Comparison of ENCODE assay signal across 29 cellular contexts in the genomic region with DNA sequence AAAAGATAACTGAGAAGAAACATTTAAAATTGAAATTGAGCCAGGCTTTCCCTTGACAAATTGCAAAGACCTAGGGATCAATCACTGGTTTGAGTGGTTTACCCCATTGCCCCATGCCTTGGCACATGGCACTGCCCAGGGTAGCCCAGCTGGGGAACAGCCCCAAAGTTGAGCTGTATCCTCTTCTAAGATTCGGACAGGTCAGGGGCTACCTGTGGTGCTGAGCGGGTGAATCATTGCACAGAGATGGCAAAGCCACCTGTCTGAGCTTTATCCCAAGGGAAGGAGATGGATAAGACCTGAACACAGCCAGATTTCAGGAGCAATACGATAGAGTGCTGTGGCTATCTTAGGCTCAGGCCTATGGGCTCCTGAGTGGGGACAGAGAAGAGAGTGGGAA.
"Had no signal": no experiment of that assay in that cellular context is flagged by ENCODE, and none has a peak within 500 bp of the region (broad histone marks: within the 10 kb centered on the region; RNA-seq: fewer than 3 reads in every experiment).

No MANE protein-coding gene starts in this region.

- H3K4me1 Mint-ChIP-seq: activated CD4-positive, alpha-beta T cell treated with anti-CD3 and anti-CD28 coated beads for 36 hours; neural progenitor cell had no signal

- H3K9me3 ChIP-seq: right lobe of liver, thoracic aorta, vagina had no signal

- H3K4me3 ChIP-seq: esophagus squamous epithelium, left lung, lower lobe of right lung, neural progenitor cell, right lobe of liver, thoracic aorta, vagina had no signal

- H3K36me3 ChIP-seq: brain microvascular endothelial cell, neural progenitor cell, right lobe of liver, thoracic aorta, vagina had no signal

- DNase-seq: activated CD4-positive, alpha-beta T cell treated with anti-CD3 and anti-CD28 coated beads for 36 hours; activated CD4-positive, CD25-positive, alpha-beta regulatory T cell; activated CD8-positive, alpha-beta T cell treated with anti-CD3 and anti-CD28 coated beads, Interleukin-2, amount 10 ng/mL, durations not matched to agents 7 days and 5 days; activated gamma-delta T cell treated with Interleukin-2 at 50 U/mL for 16 hours; activated naive CD4-positive, alpha-beta T cell treated with anti-CD3 and anti-CD28 coated beads, Interleukin-2, amount 50 U/mL, for 16 hours; amniotic stem cell; brain microvascular endothelial cell; caudate nucleus; effector CD4-positive, alpha-beta T cell; esophagus squamous epithelium; foreskin melanocyte; left lung; lower lobe of right lung; mesenchymal stem cell; natural killer cell; occipital lobe; posterior cingulate gyrus; small intestine; stimulated activated naive CD4-positive, alpha-beta T cell treated with Interleukin-2 at 50 U/mL for 16 hours; T-helper 1 cell; trophoblast cell had no signal

- H3K9ac ChIP-seq: neural progenitor cell had no signal

- H3K27me3 ChIP-seq: brain microvascular endothelial cell, left lung, neural progenitor cell, right lobe of liver, vagina had no signal

- H3K4me1 ChIP-seq: esophagus squamous epithelium, left lung, lower lobe of right lung, neural progenitor cell, right lobe of liver, vagina had no signal

- H3K27ac ChIP-seq: brain microvascular endothelial cell, epithelial cell of prostate, esophagus squamous epithelium, left lung, lower lobe of right lung, neural progenitor cell, right lobe of liver, thoracic aorta, vagina had no signal

- H3K9me3 Mint-ChIP-seq: natural killer cell had no signal

- H3K27ac Mint-ChIP-seq: activated CD4-positive, alpha-beta T cell treated with anti-CD3 and anti-CD28 coated beads for 36 hours; activated CD8-positive, alpha-beta T cell treated with anti-CD3 and anti-CD28 coated beads, Interleukin-2, amount 10 ng/mL, durations not matched to agents 7 days and 5 days; activated T-helper 1 cell treated with anti-CD3 and anti-CD28 coated beads, Interleukin-12 subunit alpha, Interleukin-12 subunit beta, Interleukin-2, Interleukin-4 antibody, amounts not matched to agents 30 ng/mL and 10 ng/mL and 1 ng/mL, durations not matched to agents 14 hours and 24 hours and 36 hours; dendritic cell treated with granulocyte-macrophage colony-stimulating factor and Interleukin-4, amounts not matched to agents 40 ng/mL and 50 ng/mL, for 4 days; natural killer cell; neural progenitor cell; T-helper 2 cell treated with Interferon-gamma antibody and Interleukin-4, amounts not matched to agents 5 μg/mL and 100 μg/mL, for 36 hours had no signal

- H3K4me2 ChIP-seq: neural progenitor cell had no signal

- ATAC-seq: activated CD4-positive, alpha-beta T cell treated with anti-CD3 and anti-CD28 coated beads for 36 hours; activated CD8-positive, alpha-beta T cell treated with anti-CD3 and anti-CD28 coated beads, Interleukin-2, amount 10 ng/mL, durations not matched to agents 7 days and 5 days; left lung; lower lobe of right lung; natural killer cell; right lobe of liver had no signal

- H3K36me3 Mint-ChIP-seq: natural killer cell, neural progenitor cell had no signal

- H2AFZ ChIP-seq: neural progenitor cell had no signal

- H3K4me3 Mint-ChIP-seq: activated CD4-positive, alpha-beta T cell treated with anti-CD3 and anti-CD28 coated beads for 36 hours; activated CD8-positive, alpha-beta T cell treated with anti-CD3 and anti-CD28 coated beads, Interleukin-2, amount 10 ng/mL, durations not matched to agents 7 days and 5 days; activated T-helper 1 cell treated with anti-CD3 and anti-CD28 coated beads, Interleukin-12 subunit alpha, Interleukin-12 subunit beta, Interleukin-2, Interleukin-4 antibody, amounts not matched to agents 30 ng/mL and 10 ng/mL and 1 ng/mL, durations not matched to agents 14 hours and 24 hours and 36 hours; dendritic cell treated with granulocyte-macrophage colony-stimulating factor and Interleukin-4, amounts not matched to agents 40 ng/mL and 50 ng/mL, for 4 days; natural killer cell; neural progenitor cell; T-helper 2 cell treated with Interferon-gamma antibody and Interleukin-4, amounts not matched to agents 5 μg/mL and 100 μg/mL, for 36 hours had no signal
